ENCODE assay signal across 18 cellular contexts in the genomic region with DNA sequence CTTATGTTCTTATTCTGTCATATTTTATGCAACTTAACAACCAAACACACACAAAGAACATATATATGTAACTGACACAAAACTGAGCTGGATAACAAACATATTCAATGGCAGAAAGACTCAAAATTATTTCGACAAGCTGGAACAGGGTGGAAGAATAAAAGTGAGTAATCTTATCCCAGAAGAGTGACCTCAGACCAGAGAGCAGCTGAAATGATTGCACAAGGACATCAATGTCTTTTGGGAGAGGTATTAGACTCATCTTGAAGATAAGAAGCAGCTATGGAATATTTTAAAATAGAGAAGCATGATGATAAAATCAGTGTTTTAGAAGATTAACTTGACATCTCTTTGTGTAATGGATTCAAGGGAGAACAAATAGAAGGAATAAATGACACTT.
DNase-seq lines count a peak whose midpoint lies in the region; ATAC-seq and TF ChIP-seq lines count a peak whose summit lies in the region.
"Had no signal": no experiment of that assay in that cellular context is flagged by ENCODE, and none has a peak within 500 bp of the region (broad histone marks: within the 10 kb centered on the region; RNA-seq: fewer than 3 reads in every experiment).

No MANE protein-coding gene starts in this region.

- H2BK120ac ChIP-seq in IMR-90 (ENCODE audit: low read depth, low read length), result no peak overlapping the region

- H4K5ac ChIP-seq in IMR-90 (ENCODE audit: low read depth, low read length), result no peak overlapping the region

- H3K4me3 ChIP-seq in Caco-2 (ENCODE audit: low read depth, low read length) (no peak overlapping the region), IMR-90 (ENCODE audit: insufficient read depth, low read depth, low read length) (no peak overlapping the region), suprapubic skin (no peak overlapping the region), coronary artery (no peak overlapping the region)
- H3K4me3 ChIP-seq: Peyer's patch had no signal

- WGBS in IMR-90 (ENCODE audit: extremely low coverage in 2 of 2, insufficient read length in 1 of 2), 2 experiments, result no CpG with 5 or more reads among the region's 1 CpG
- WGBS in suprapubic skin, result 82% methylated on average over 1 of the region's 1 CpG

- POLR2A ChIA-PET in Caco-2 (lab: Charles Lee), result no interaction called here
- POLR2A ChIA-PET in IMR-90 (lab: Charles Lee; ENCODE audit: unreplicated experiment), result no interaction called here

- DNase-seq in Caco-2 (no peak), IMR-90 (no peak), amniotic epithelial cell (ENCODE audit: low read depth) (peak; percentile 14), foreskin keratinocyte (peak; percentile 44 to 67), suprapubic skin (ENCODE audit: low spot score in 2 of 2) (no peak), T-helper 2 cell (no peak), coronary artery (ENCODE audit: low spot score) (no peak), hippocampal formation (lab: John Stamatoyannopoulos, UW) (no peak)
- DNase-seq: ACHN, DMS153, H9, Kasumi-1, NCI-H1092, NCI-H1694, NCI-H69, Peyer's patch, SHP77 had no signal

- intact Hi-C loops in Caco-2 (cut with micrococcal nuclease; ENCODE audit: unreplicated experiment), result loop anchor here (10.0 kb wide), 1 partner anchor 190 kb away; a partner anchor contains a TSS
- intact Hi-C loops in IMR-90 (cut with micrococcal nuclease), result no loop called here

- H3K4ac ChIP-seq in IMR-90 (ENCODE audit: low read depth, low read length), result no peak overlapping the region

- H3K36me3 ChIP-seq in Caco-2 (ENCODE audit: control insufficient read depth, insufficient read depth, low read length) (no peaks in the 10 kb centered on the region), IMR-90 (ENCODE audit: control insufficient read depth, insufficient read depth, low read length) (no peaks in the 10 kb centered on the region), suprapubic skin (no peaks in the 10 kb centered on the region)
- H3K36me3 ChIP-seq: Peyer's patch had no signal

- dilution Hi-C loops in IMR-90 (cut with HindIII; ENCODE audit: low sequenced_read_pairs, unreplicated experiment), result no loop called here

- no peak for TF ChIP-seq EP300 in suprapubic skin (IDR thresholded peaks at IDR 0.05)

- no peak for TF ChIP-seq CTCF in Caco-2 (IDR thresholded peaks at IDR 0.05; ENCODE audit: insufficient read depth in 1 of 2, low read depth in 1 of 2, low read length in 1 of 2, severe bottlenecking in 1 of 2, unreplicated experiment in 1 of 2)
- no peak for TF ChIP-seq CTCF in IMR-90 (conservative IDR thresholded peaks at IDR 0.05; ENCODE audit: low read depth, low read length)
- TF ChIP-seq CTCF in foreskin keratinocyte (conservative IDR thresholded peaks at IDR 0.05), result no peak
- TF ChIP-seq CTCF in suprapubic skin (IDR thresholded peaks at IDR 0.05), result no peak
- TF ChIP-seq CTCF in coronary artery (IDR thresholded peaks at IDR 0.05), result no peak

- in situ Hi-C loops in IMR-90 (cut with MboI; ENCODE audit: low sequenced_read_pairs), result no loop called here

- H3K9me1 ChIP-seq in IMR-90 (ENCODE audit: insufficient read depth, low read length), result 0 out of 2 replicates have a peak, but pooled peaks cover 3% of the 10 kb centered on the region

- TF ChIP-seq RAD21 in IMR-90 (IDR thresholded peaks at IDR 0.05; ENCODE audit: low read length), result no peak

- no peaks in the 10 kb centered on the region for H3K27me3 ChIP-seq in Caco-2 (replicated peaks; ENCODE audit: control insufficient read depth, insufficient read depth, low read length)
- H3K27me3 ChIP-seq in IMR-90 (ENCODE audit: control insufficient read depth, insufficient read depth, low read length), result no peaks in the 10 kb centered on the region
- H3K27me3 ChIP-seq in foreskin keratinocyte, result no peaks in the 10 kb centered on the region
- H3K27me3 ChIP-seq in suprapubic skin, result no peaks in the 10 kb centered on the region
- H3K27me3 ChIP-seq: Peyer's patch had no signal

- no peak overlapping the region for H3K27ac ChIP-seq in IMR-90 (ENCODE audit: insufficient read depth, low read length)
- H3K27ac ChIP-seq in foreskin keratinocyte, result no peak overlapping the region
- no peak overlapping the region for H3K27ac ChIP-seq in suprapubic skin
- no peak overlapping the region for H3K27ac ChIP-seq in coronary artery
- H3K27ac ChIP-seq: Peyer's patch had no signal

- BruUV-seq in Caco-2 (replicated peaks; lab: Mats Ljungman, UMichigan), result no TSS peak
- no TSS peak for BruUV-seq in IMR-90 (replicated peaks; lab: Mats Ljungman, UMichigan)

- no peak overlapping the region for H3K23ac ChIP-seq in IMR-90 (ENCODE audit: low read depth, low read length)

- no peak overlapping the region for H3K14ac ChIP-seq in IMR-90 (replicated peaks; ENCODE audit: low read depth, low read length)

- H3K9me3 ChIP-seq in Caco-2, result peaks cover 6% of the 10 kb centered on the region; the same call in 1 of the 2 replicates
- peaks cover 2% of the 10 kb centered on the region; the same call in 1 of the 2 replicates for H3K9me3 ChIP-seq in IMR-90 (ENCODE audit: control insufficient read depth, insufficient read depth, low read length)
- no peaks in the 10 kb centered on the region for H3K9me3 ChIP-seq in suprapubic skin
- H3K9me3 ChIP-seq: Peyer's patch had no signal

- H2BK20ac ChIP-seq in IMR-90 (ENCODE audit: low read depth, low read length), result no peak overlapping the region

- H3K18ac ChIP-seq in IMR-90 (ENCODE audit: low read depth, low read length), result no peak overlapping the region

- H3K4me2 ChIP-seq in IMR-90 (ENCODE audit: low read depth, low read length), result no peak overlapping the region

- no peak overlapping the region for H3K4me3 Mint-ChIP-seq in Caco-2 (ENCODE audit: unreplicated experiment)
- H3K4me3 Mint-ChIP-seq: B cell, H9 had no signal

- no peak overlapping the region for H3K9ac ChIP-seq in IMR-90 (ENCODE audit: low read depth, low read length)

- H3K56ac ChIP-seq in IMR-90 (ENCODE audit: extremely low read depth, insufficient read depth, low read length), result no peak overlapping the region

- H2AFZ ChIP-seq in IMR-90 (replicated peaks; ENCODE audit: low read length, poor library complexity), result no peak overlapping the region

- peaks cover 33% of the 10 kb centered on the region for H3K9me3 Mint-ChIP-seq in Caco-2 (ENCODE audit: unreplicated experiment)

- TF ChIP-seq POLR2A in IMR-90 (IDR thresholded peaks at IDR 0.05; ENCODE audit: low read depth, low read length) (no peak), suprapubic skin (IDR thresholded peaks at IDR 0.05) (no peak)

- H3K79me1 ChIP-seq in IMR-90 (ENCODE audit: low read depth in 1 of 2, low read length in 2 of 2), result no peaks in the 10 kb centered on the region

- no peak overlapping the region for H2BK5ac ChIP-seq in IMR-90 (ENCODE audit: low read depth, low read length, poor library complexity, severe bottlenecking)

- no peaks in the 10 kb centered on the region for H4K20me1 ChIP-seq in IMR-90 (ENCODE audit: insufficient read depth, low read length)

- peaks cover 30% of the 10 kb centered on the region for H3K4me1 Mint-ChIP-seq in Caco-2 (ENCODE audit: low read depth, unreplicated experiment)

- H3K27me3 Mint-ChIP-seq in Caco-2 (ENCODE audit: insufficient read depth, unreplicated experiment), result no peaks in the 10 kb centered on the region

- no peak overlapping the region for H4K91ac ChIP-seq in IMR-90 (ENCODE audit: insufficient read depth, low read depth, low read length)

- H3K4me1 ChIP-seq in Caco-2 (peaks cover 48% of the 10 kb centered on the region), IMR-90 (ENCODE audit: control insufficient read depth, insufficient read depth, low read length) (peaks cover 11% of the 10 kb centered on the region), foreskin keratinocyte (peaks cover 18% of the 10 kb centered on the region), suprapubic skin (no peaks in the 10 kb centered on the region)
- H3K4me1 ChIP-seq: Peyer's patch had no signal

- no peak for ATAC-seq in IMR-90 (ENCODE audit: low read depth)
- peak; percentile 15 for ATAC-seq in foreskin keratinocyte

- no peak overlapping the region for H2AK5ac ChIP-seq in IMR-90 (ENCODE audit: low read depth, low read length)

- no peak overlapping the region for H2BK15ac ChIP-seq in IMR-90 (ENCODE audit: low read depth, low read length)

- peaks cover 7% of the 10 kb centered on the region for H3K36me3 Mint-ChIP-seq in Caco-2 (ENCODE audit: insufficient read depth, unreplicated experiment)

- no peak overlapping the region for H4K8ac ChIP-seq in IMR-90 (ENCODE audit: low read depth in 2 of 2, low read length in 2 of 2)

- H3K27ac Mint-ChIP-seq in Caco-2 (ENCODE audit: unreplicated experiment), result peak overlapping the region; percentile 48
- H3K27ac Mint-ChIP-seq: B cell, H9 had no signal

- no peak overlapping the region for H2AK9ac ChIP-seq in IMR-90 (replicated peaks; ENCODE audit: low read depth, low read length, poor library complexity)

- CTCF ChIA-PET in Caco-2 (lab: Charles Lee) (no interaction called here), IMR-90 (lab: Yijun Ruan, JAX) (interaction anchor here (1.2 kb wide), 1 partner anchor 22 kb away, joined by 6 read pairs; no protein-coding TSS in a partner anchor)

TF ChIP-seq in IMR-90, 13 proteins besides CTCF, POLR2A, EP300 and RAD21:
- TF ChIP-seq CEBPB (IDR thresholded peaks at IDR 0.05; ENCODE audit: low read depth, low read length), result peak; percentile 50; the same call in 1 of the 2 replicates
- TF ChIP-seq SMC3 (IDR thresholded peaks at IDR 0.05; ENCODE audit: low read depth, low read length), result no peak

Comparison
In these comparisons a context has a peak if more than half of its experiments do, and no peak if none do; other contexts are left out.
1. DNase-seq: peak in amniotic epithelial cell (single experiment) and foreskin keratinocyte (2 of 2); none in Caco-2 (0 of 2), IMR-90 (single experiment), suprapubic skin (0 of 2), T-helper 2 cell (0 of 5), coronary artery (single experiment) and hippocampal formation (0 of 2).